In genomic region chr13:28045861-28046260, GRCh38 we compare ENCODE assay signal across 31 cellular contexts. TPM values are rescaled to one million over a fixed set of nuclear protein-coding genes. Genes with fewer than 3 reads are reported as not detected.
"Had no signal": no experiment of that assay in that cellular context is flagged by ENCODE, and none has a peak within 500 bp of the region (broad histone marks: within the 10 kb centered on the region; RNA-seq: fewer than 3 reads in every experiment).

No MANE protein-coding gene starts in this region.

- H3K9me3 ChIP-seq: gastrocnemius medialis, sigmoid colon, spleen, testis, tibial artery had no signal

- H3K27ac ChIP-seq: dorsolateral prefrontal cortex, epithelial cell of prostate, gastrocnemius medialis, parathyroid adenoma, sigmoid colon, skin epidermis, testis, tibial artery had no signal

- H2AFZ ChIP-seq: parathyroid adenoma had no signal

- H3K36me3 ChIP-seq: gastrocnemius medialis, sigmoid colon, spleen, tibial artery had no signal

- H3K4me1 ChIP-seq: gastrocnemius medialis, parathyroid adenoma, sigmoid colon, tibial artery had no signal

- H3K4me3 Mint-ChIP-seq: memory B cell; natural killer cell treated with Interleukin-12 subunit alpha and Interleukin-12 subunit beta and Interleukin-15 and Interleukin-18, amount 100 ng/mL, for 72 hours; neural crest cell; stimulated activated memory B cell treated with anti-CD40 and anti-IgM and Interleukin-4, amounts not matched to agents 10 μg/mL and 1 μg/mL and 100 μg/mL, for 72 hours; type B pancreatic cell had no signal

- H3K9ac ChIP-seq: parathyroid adenoma had no signal

- ATAC-seq: esophagus mucosa; gastrocnemius medialis; left lobe of liver; natural killer cell treated with Interleukin-12 subunit alpha and Interleukin-12 subunit beta and Interleukin-15 and Interleukin-18, amount 100 ng/mL, for 72 hours; right cardiac atrium; stimulated activated memory B cell treated with anti-CD40 and anti-IgM and Interleukin-4, amounts not matched to agents 10 μg/mL and 1 μg/mL and 100 μg/mL, for 72 hours; stimulated activated naive CD8-positive, alpha-beta T cell treated with anti-CD3 and anti-CD28 coated beads, Interleukin-15, Interleukin-2, amounts not matched to agents 100 U/mL and 50 U/mL, for 24 hours had no signal

- H3K4me3 ChIP-seq: dorsolateral prefrontal cortex, gastrocnemius medialis, lung, sigmoid colon, skin epidermis, spleen, testis, tibial artery had no signal

- H3K9me3 Mint-ChIP-seq: memory B cell; natural killer cell treated with Interleukin-12 subunit alpha and Interleukin-12 subunit beta and Interleukin-15 and Interleukin-18, amount 100 ng/mL, for 72 hours; neural crest cell; stimulated activated memory B cell treated with anti-CD40 and anti-IgM and Interleukin-4, amounts not matched to agents 10 μg/mL and 1 μg/mL and 100 μg/mL, for 72 hours; type B pancreatic cell had no signal

- H3K27me3 ChIP-seq: gastrocnemius medialis, spleen, testis, tibial artery had no signal

- H3K27me3 Mint-ChIP-seq: memory B cell; stimulated activated memory B cell treated with anti-CD40 and anti-IgM and Interleukin-4, amounts not matched to agents 10 μg/mL and 1 μg/mL and 100 μg/mL, for 72 hours had no signal

- H3K36me3 Mint-ChIP-seq: natural killer cell treated with Interleukin-12 subunit alpha and Interleukin-12 subunit beta and Interleukin-15 and Interleukin-18, amount 100 ng/mL, for 72 hours; stimulated activated memory B cell treated with anti-CD40 and anti-IgM and Interleukin-4, amounts not matched to agents 10 μg/mL and 1 μg/mL and 100 μg/mL, for 72 hours; type B pancreatic cell had no signal

- H3K27ac Mint-ChIP-seq: memory B cell; natural killer cell treated with Interleukin-12 subunit alpha and Interleukin-12 subunit beta and Interleukin-15 and Interleukin-18, amount 100 ng/mL, for 72 hours; progenitor cell of endocrine pancreas; type B pancreatic cell had no signal

- H3K79me2 ChIP-seq: parathyroid adenoma had no signal

- DNase-seq: dorsolateral prefrontal cortex; effector CD4-positive, alpha-beta T cell; foreskin fibroblast; gastrocnemius medialis; head of caudate nucleus; kidney; right cardiac atrium; sigmoid colon; spleen; stimulated activated CD4-positive, alpha-beta T cell treated with anti-CD3 and anti-CD28 coated beads, Interleukin-4, amount 100 ng/mL, for 4 hours; stimulated activated naive CD8-positive, alpha-beta T cell treated with anti-CD3 and anti-CD28 coated beads, Interleukin-15, Interleukin-2, amounts not matched to agents 100 U/mL and 50 U/mL, for 24 hours; substantia nigra; testis; tibial artery had no signal

- H3K4me1 Mint-ChIP-seq: neural crest cell had no signal

RNA-seq across cellular contexts. Expression of gene FLT3, which starts 54.5 kb away (rescaled TPM):
- total RNA-seq: glomerular endothelial cell; natural killer cell treated with Interleukin-12 subunit alpha and Interleukin-12 subunit beta and Interleukin-15 and Interleukin-18, amount 100 ng/mL, for 72 hours; neural crest cell; osteoblast had no signal

RNA-seq across cellular contexts. Expression of gene URAD, which starts 57.4 kb away (rescaled TPM):
- total RNA-seq: esophagus mucosa; gastrocnemius medialis; glomerular endothelial cell; kidney; left lobe of liver; liver; lung; mononuclear cell; natural killer cell treated with Interleukin-12 subunit alpha and Interleukin-12 subunit beta and Interleukin-15 and Interleukin-18, amount 100 ng/mL, for 72 hours; osteoblast; progenitor cell of endocrine pancreas; right cardiac atrium; sigmoid colon; urinary bladder had no signal
- polyA plus RNA-seq: liver, lung, right cardiac atrium, urinary bladder had no signal
